ENCODE assay signal across 12 cellular contexts in the genomic region with DNA sequence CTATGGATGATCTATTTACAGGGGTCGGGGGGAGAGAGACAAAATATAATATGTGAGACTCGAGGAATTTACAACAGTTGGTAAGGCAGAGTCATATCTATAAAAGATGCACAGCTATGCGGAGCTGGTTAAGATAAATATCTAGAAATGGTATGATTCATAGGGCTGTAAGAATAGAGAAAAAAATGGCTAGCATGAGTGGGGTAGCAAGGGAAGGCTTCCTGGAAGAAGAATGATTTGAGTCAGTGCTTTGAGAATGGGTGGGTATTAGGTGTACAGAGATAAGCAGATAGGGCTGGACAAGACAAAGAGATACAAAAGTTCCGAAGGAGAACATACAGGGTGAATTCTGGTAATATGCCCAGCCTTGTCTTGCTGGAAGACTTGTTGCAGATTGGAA.
DNase-seq lines count a peak whose midpoint lies in the region; ATAC-seq, FAIRE-seq and TF ChIP-seq lines count a peak whose summit lies in the region.
"Had no signal": no experiment of that assay in that cellular context is flagged by ENCODE, and none has a peak within 500 bp of the region (broad histone marks: within the 10 kb centered on the region; RNA-seq: fewer than 3 reads in every experiment).

No MANE protein-coding gene starts in this region.

- ATAC-seq in HG03103 (IDR thresholded peaks at IDR 0.05; ENCODE audit: low read depth, unreplicated experiment): peak; percentile 39
- no peak; the same call in 2 of the 3 replicates for ATAC-seq in K562
- ATAC-seq in stimulated activated memory B cell treated with anti-CD40 and anti-IgM and Interleukin-4, amounts not matched to agents 10 μg/mL and 1 μg/mL and 100 μg/mL, for 72 hours: peak; percentile 18
- no peak for ATAC-seq in stimulated activated naive CD8-positive, alpha-beta T cell treated with anti-CD3 and anti-CD28 coated beads, Interleukin-15, amount 100 ng/mL, for 72 hours
- no peak for ATAC-seq in GM21367 (IDR thresholded peaks at IDR 0.05; ENCODE audit: unreplicated experiment)
- ATAC-seq: effector memory CD8-positive, alpha-beta T cell had no signal

- BruUV-seq in MCF 10A (replicated peaks; lab: Mats Ljungman, UMichigan): no TSS peak
- BruUV-seq in K562 (replicated peaks; lab: Mats Ljungman, UMichigan): no TSS peak

- no peak for TF ChIP-seq CTCF in breast epithelium (IDR thresholded peaks at IDR 0.05)
- no peak for TF ChIP-seq CTCF in MCF 10A (IDR thresholded peaks at IDR 0.05; ENCODE audit: unreplicated experiment)
- TF ChIP-seq CTCF in K562 (IDR thresholded peaks at IDR 0.05 in 2 of 3, conservative IDR thresholded peaks at IDR 0.05 in 1 of 3; ENCODE audit: insufficient read depth in 2 of 3, low read depth in 1 of 3, low read length in 3 of 3): no peak

- no peak for TF ChIP-seq POLR2A in breast epithelium (IDR thresholded peaks at IDR 0.05)
- no peak for TF ChIP-seq POLR2A in K562 (conservative IDR thresholded peaks at IDR 0.05)

- H3K27me3 Mint-ChIP-seq in MCF 10A (ENCODE audit: insufficient read depth, unreplicated experiment): no peaks in the 10 kb centered on the region
- no peaks in the 10 kb centered on the region for H3K27me3 Mint-ChIP-seq in stimulated activated memory B cell treated with anti-CD40 and anti-IgM and Interleukin-4, amounts not matched to agents 10 μg/mL and 1 μg/mL and 100 μg/mL, for 72 hours
- H3K27me3 Mint-ChIP-seq in stimulated activated naive CD8-positive, alpha-beta T cell treated with anti-CD3 and anti-CD28 coated beads, Interleukin-15, amount 100 ng/mL, for 72 hours: no peaks in the 10 kb centered on the region
- H3K27me3 Mint-ChIP-seq: effector memory CD8-positive, alpha-beta T cell had no signal

- in situ Hi-C loops in K562 (cut with MboI): no loop called here

- no peaks in the 10 kb centered on the region for H3K9me1 ChIP-seq in K562 (ENCODE audit: control insufficient read depth, insufficient read depth, low read length)

- no peak for TF ChIP-seq RAD21 in K562 (CRISPR knock-in tag; conservative IDR thresholded peaks at IDR 0.05 in 1 of 2, IDR thresholded peaks at IDR 0.05 in 1 of 2)

- no peaks in the 10 kb centered on the region for H3K79me2 ChIP-seq in K562 (ENCODE audit: control insufficient read depth, insufficient read depth, low read length)

- H3K9me3 ChIP-seq in breast epithelium (no peaks in the 10 kb centered on the region), K562 (replicated peaks; ENCODE audit: control insufficient read depth, insufficient read depth, low read depth, low read length) (no peaks in the 10 kb centered on the region)

- H3K9ac ChIP-seq in K562 (ENCODE audit: insufficient read depth in 1 of 2, low read depth in 2 of 2, low read length in 2 of 2): no peak overlapping the region

- H2AFZ ChIP-seq in K562 (ENCODE audit: low read depth, low read length): no peak overlapping the region

- H3K4me1 ChIP-seq in breast epithelium (no peaks in the 10 kb centered on the region), K562 (replicated peaks in 1 of 2; ENCODE audit: control insufficient read depth in 2 of 2, insufficient read depth in 2 of 2, low read length in 2 of 2) (peaks cover 4 to 14% of the 10 kb centered on the region in 2 experiments; a peak in 3 of 5 replicates)

- intact Hi-C loops in breast epithelium (cut with DNase I; ENCODE audit: low total_unique reads): no loop called here
- intact Hi-C loops in MCF 10A (cut with micrococcal nuclease): no loop called here
- intact Hi-C loops in K562 (cut with micrococcal nuclease): no loop called here

- H3K27ac Mint-ChIP-seq in MCF 10A (ENCODE audit: low read depth, unreplicated experiment): no peak overlapping the region
- H3K27ac Mint-ChIP-seq in stimulated activated memory B cell treated with anti-CD40 and anti-IgM and Interleukin-4, amounts not matched to agents 10 μg/mL and 1 μg/mL and 100 μg/mL, for 72 hours: peak overlapping the region; percentile 81
- no peak overlapping the region for H3K27ac Mint-ChIP-seq in stimulated activated naive CD8-positive, alpha-beta T cell treated with anti-CD3 and anti-CD28 coated beads, Interleukin-15, amount 100 ng/mL, for 72 hours
- H3K27ac Mint-ChIP-seq: effector memory CD8-positive, alpha-beta T cell had no signal

- CTCF ChIA-PET in MCF 10A (lab: Yijun Ruan, JAX) (interaction anchor here (0.6 to 1.1 kb wide), 5 partner anchors 16 to 1325 kb away, joined by 3 to 4 read pairs (median 4); no protein-coding TSS in a partner anchor), K562 (lab: Yijun Ruan, JAX; ENCODE audit: low intra/inter-chr PET ratio) (no interaction called here)

- H3K27me3 ChIP-seq in breast epithelium: no peaks in the 10 kb centered on the region
- no peaks in the 10 kb centered on the region for H3K27me3 ChIP-seq in K562 (ENCODE audit: control insufficient read depth in 2 of 2, insufficient read depth in 2 of 2, low read length in 2 of 2)

- 15% methylated on average over 4 of the region's 4 CpGs for WGBS in K562 (ENCODE audit: insufficient coverage, low coverage, missing lambda C conversion rate)

- peaks cover 6% of the 10 kb centered on the region for H3K4me1 Mint-ChIP-seq in MCF 10A (ENCODE audit: insufficient read depth, unreplicated experiment)
- peaks cover 81% of the 10 kb centered on the region for H3K4me1 Mint-ChIP-seq in stimulated activated memory B cell treated with anti-CD40 and anti-IgM and Interleukin-4, amounts not matched to agents 10 μg/mL and 1 μg/mL and 100 μg/mL, for 72 hours
- no peaks in the 10 kb centered on the region for H3K4me1 Mint-ChIP-seq in stimulated activated naive CD8-positive, alpha-beta T cell treated with anti-CD3 and anti-CD28 coated beads, Interleukin-15, amount 100 ng/mL, for 72 hours

- no peak for TF ChIP-seq EP300 in K562 (IDR thresholded peaks at IDR 0.05; ENCODE audit: low read length)

- FAIRE-seq in K562 (lab: Jason Lieb, UNC): no peak
- FAIRE-seq: kidney had no signal

- DNase-seq in breast epithelium (ENCODE audit: low spot score in 2 of 2): no peak
- no peak for DNase-seq in MCF 10A (ENCODE audit: unreplicated experiment)
- DNase-seq in K562 (ENCODE audit: extremely low read depth in 1 of 4, low spot score in 3 of 4): peak in 2 of 4 experiments; percentile 3 to 14
- DNase-seq in stimulated activated naive CD8-positive, alpha-beta T cell treated with anti-CD3 and anti-CD28 coated beads, Interleukin-15, amount 100 ng/mL, for 72 hours: no peak
- no peak for DNase-seq in SW480 (ENCODE audit: low spot score)
- DNase-seq: effector memory CD8-positive, alpha-beta T cell; kidney; NCI-H187; right cardiac atrium had no signal

- H4K20me1 ChIP-seq in K562 (replicated peaks; ENCODE audit: control insufficient read depth, insufficient read depth, low read length): no peaks in the 10 kb centered on the region

- no peaks in the 10 kb centered on the region for H3K36me3 Mint-ChIP-seq in MCF 10A (ENCODE audit: insufficient read depth, unreplicated experiment)
- peaks cover 85% of the 10 kb centered on the region for H3K36me3 Mint-ChIP-seq in stimulated activated memory B cell treated with anti-CD40 and anti-IgM and Interleukin-4, amounts not matched to agents 10 μg/mL and 1 μg/mL and 100 μg/mL, for 72 hours

- no peaks in the 10 kb centered on the region for H3K9me3 Mint-ChIP-seq in MCF 10A (ENCODE audit: unreplicated experiment)
- H3K9me3 Mint-ChIP-seq in stimulated activated memory B cell treated with anti-CD40 and anti-IgM and Interleukin-4, amounts not matched to agents 10 μg/mL and 1 μg/mL and 100 μg/mL, for 72 hours: no peaks in the 10 kb centered on the region
- no peaks in the 10 kb centered on the region for H3K9me3 Mint-ChIP-seq in stimulated activated naive CD8-positive, alpha-beta T cell treated with anti-CD3 and anti-CD28 coated beads, Interleukin-15, amount 100 ng/mL, for 72 hours
- H3K9me3 Mint-ChIP-seq: effector memory CD8-positive, alpha-beta T cell had no signal

- H3K4me3 Mint-ChIP-seq in MCF 10A (ENCODE audit: unreplicated experiment): no peak overlapping the region
- peak overlapping the region; percentile 30 for H3K4me3 Mint-ChIP-seq in stimulated activated memory B cell treated with anti-CD40 and anti-IgM and Interleukin-4, amounts not matched to agents 10 μg/mL and 1 μg/mL and 100 μg/mL, for 72 hours
- H3K4me3 Mint-ChIP-seq in stimulated activated naive CD8-positive, alpha-beta T cell treated with anti-CD3 and anti-CD28 coated beads, Interleukin-15, amount 100 ng/mL, for 72 hours: no peak overlapping the region
- H3K4me3 Mint-ChIP-seq: effector memory CD8-positive, alpha-beta T cell had no signal

- H3K27ac ChIP-seq in breast epithelium: peak overlapping the region; percentile 20 to 39
- no peak overlapping the region for H3K27ac ChIP-seq in K562 (ENCODE audit: extremely low read depth, low read depth, low read length)

- no peaks in the 10 kb centered on the region for H3K36me3 ChIP-seq in breast epithelium
- 0 out of 3 replicates have a peak, but pooled peaks cover 4% of the 10 kb centered on the region for H3K36me3 ChIP-seq in K562 (ENCODE audit: control insufficient read depth, insufficient read depth, low read length)

- H3K4me3 ChIP-seq in breast epithelium (peak overlapping the region in 1 of 3 donors; percentile 32), K562 (no peak overlapping the region)

- H3K4me2 ChIP-seq in K562 (ENCODE audit: insufficient read depth, low read length): no peak overlapping the region

- POLR2A ChIA-PET in MCF 10A (lab: Yijun Ruan, JAX) (no interaction called here), K562 (lab: Yijun Ruan, JAX) (interaction anchor here (1.6 kb wide), 1 partner anchor 11 kb away, joined by 7 read pairs; no protein-coding TSS in a partner anchor)

TF ChIP-seq in K562, 482 proteins besides CTCF, POLR2A, EP300 and RAD21 (continues in another document):
- TF ChIP-seq SMAD1 (IDR thresholded peaks at IDR 0.05; ENCODE audit: low read depth, low read length, partially characterized antibody) (no peak), ZNF561 (CRISPR knock-in tag; conservative IDR thresholded peaks at IDR 0.05) (no peak), FOXJ2 (tag; IDR thresholded peaks at IDR 0.05) (no peak), ZNF140 (CRISPR knock-in tag; IDR thresholded peaks at IDR 0.05) (no peak), TAF9B (IDR thresholded peaks at IDR 0.05; ENCODE audit: partially characterized antibody) (no peak), POU5F1 (IDR thresholded peaks at IDR 0.05; ENCODE audit: borderline replicate concordance, low read depth, low read length, partially characterized antibody) (no peak), TCFL5 (CRISPR knock-in tag; conservative IDR thresholded peaks at IDR 0.05) (no peak), MYNN (IDR thresholded peaks at IDR 0.05) (no peak), MYNN (CRISPR knock-in tag; IDR thresholded peaks at IDR 0.05) (no peak), NFIX (CRISPR knock-in tag; IDR thresholded peaks at IDR 0.05; ENCODE audit: low read depth) (no peak), SMARCA4 (IDR thresholded peaks at IDR 0.05) (0 out of 2 replicates have a peak, but pooled peaks have one; percentile 24), SNRNP70 (optimal IDR thresholded peaks at IDR 0.05; ENCODE audit: low read depth, low read length) (no peak), ZNF3 (CRISPR knock-in tag; IDR thresholded peaks at IDR 0.05) (no peak), U2AF1 (optimal IDR thresholded peaks at IDR 0.05; ENCODE audit: low read depth, low read length) (no peak)
- TF ChIP-seq, protein P1, sequence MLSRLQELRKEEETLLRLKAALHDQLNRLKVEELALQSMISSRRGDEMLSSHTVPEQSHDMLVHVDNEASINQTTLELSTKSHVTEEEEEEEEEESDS (CRISPR knock-in tag; IDR thresholded peaks at IDR 0.05): no peak

Comparison
In these comparisons a context has a peak if more than half of its experiments do, and no peak if none do; other contexts are left out.
1. ATAC-seq: peak in HG03103 (single experiment) and stimulated activated memory B cell treated with anti-CD40 and anti-IgM and Interleukin-4, amounts not matched to agents 10 μg/mL and 1 μg/mL and 100 μg/mL, for 72 hours (single experiment); none in K562 (single experiment), stimulated activated naive CD8-positive, alpha-beta T cell treated with anti-CD3 and anti-CD28 coated beads, Interleukin-15, amount 100 ng/mL, for 72 hours (single experiment) and GM21367 (single experiment).